Comparison of ENCODE assay signal across 22 cellular contexts in the genomic region with DNA sequence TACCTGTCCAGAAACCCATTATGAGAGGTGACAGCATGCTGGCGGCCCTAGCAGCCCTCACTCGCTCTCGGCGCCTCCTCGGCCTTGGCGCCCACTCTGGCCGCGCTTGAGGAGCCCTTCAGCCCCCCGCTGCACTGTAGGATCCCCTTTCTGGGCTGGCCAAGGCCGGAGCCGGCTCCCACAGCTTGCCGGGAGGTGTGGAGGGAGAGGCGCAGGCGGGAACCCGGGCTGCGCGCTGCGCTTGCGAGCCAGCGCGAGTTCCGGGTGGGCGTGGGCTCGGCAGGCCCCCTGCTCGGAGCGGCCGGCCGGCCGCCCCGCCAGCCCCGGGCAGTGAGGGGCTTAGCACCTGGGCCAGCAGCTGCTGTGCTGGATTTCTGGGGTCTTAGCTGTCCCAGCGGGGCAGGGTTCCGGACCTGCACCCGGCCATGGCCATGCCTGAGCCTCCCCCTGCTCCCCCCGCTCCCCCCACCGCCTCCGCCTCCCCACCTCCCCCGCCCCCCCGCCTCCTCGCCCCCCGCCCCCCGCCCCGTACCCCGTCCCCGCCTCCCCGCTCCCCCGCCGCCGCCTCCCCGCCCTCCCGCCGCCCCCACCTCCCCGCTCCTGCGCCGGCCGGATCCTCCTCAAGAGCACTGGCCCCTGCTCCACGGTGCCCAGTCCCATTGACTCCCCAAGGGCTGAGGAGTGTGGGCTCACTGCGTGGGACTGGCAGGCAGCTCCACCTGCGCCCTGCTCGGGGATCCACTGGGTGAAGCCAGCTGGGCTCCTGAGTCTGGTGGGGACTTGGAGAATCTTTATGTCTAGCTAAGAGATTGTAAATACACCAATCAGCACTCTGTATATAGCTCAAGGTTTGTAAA.
DNase-seq lines count a peak whose midpoint lies in the region; ATAC-seq and TF ChIP-seq lines count a peak whose summit lies in the region.
"Had no signal": no experiment of that assay in that cellular context is flagged by ENCODE, and none has a peak within 500 bp of the region (broad histone marks: within the 10 kb centered on the region; RNA-seq: fewer than 3 reads in every experiment).

No MANE protein-coding gene starts in this region.

- H3K4me1 ChIP-seq in right cardiac atrium (ENCODE audit: control insufficient read depth, insufficient read depth, low read length) (no peaks in the 10 kb centered on the region), urinary bladder (ENCODE audit: insufficient read depth) (no peaks in the 10 kb centered on the region), mesenchymal stem cell (ENCODE audit: control insufficient read depth, insufficient read depth, low read depth, low read length) (no peaks in the 10 kb centered on the region)
- H3K4me1 ChIP-seq: A549, SJSA1 had no signal

- H2BK5ac ChIP-seq in mesenchymal stem cell (ENCODE audit: low read depth, low read length, poor library complexity, severe bottlenecking) = no peak overlapping the region

- no peak overlapping the region for H3K14ac ChIP-seq in mesenchymal stem cell (ENCODE audit: low read length in 2 of 2)

- DNase-seq in right cardiac atrium = peak in 2 of 3 donors; percentile 24 to 43
- no peak for DNase-seq in left cardiac atrium
- DNase-seq in astrocyte of the cerebellum (ENCODE audit: low read depth) = no peak
- DNase-seq in mesenchymal stem cell = no peak
- DNase-seq: C1 segment of cervical spinal cord, DMS79 treated with DMSO at 0.1 percent for 48 hours, GDM1, H9, MV-4-11, NCI-H1417, NCI-H187 treated with DMSO at 0.1 percent for 48 hours, NCI-H2171 treated with DMSO at 0.1 percent for 48 hours, NCI-H446 treated with DMSO at 0.1 percent for 48 hours, NCI-H774, PC-9 had no signal

- H3K27me3 ChIP-seq in right cardiac atrium (ENCODE audit: control insufficient read depth, insufficient read depth) (no peaks in the 10 kb centered on the region), mesenchymal stem cell (ENCODE audit: control insufficient read depth in 1 of 2, insufficient read depth in 1 of 2, low read length in 2 of 2) (no peaks in the 10 kb centered on the region)
- H3K27me3 ChIP-seq: SJSA1 had no signal

- no peak overlapping the region for H4K91ac ChIP-seq in mesenchymal stem cell (ENCODE audit: low read length)

- H3K36me3 ChIP-seq in urinary bladder (ENCODE audit: insufficient read depth) (no peaks in the 10 kb centered on the region), mesenchymal stem cell (ENCODE audit: control insufficient read depth in 1 of 2, insufficient read depth in 2 of 2, low read depth in 1 of 2, low read length in 2 of 2) (no peaks in the 10 kb centered on the region)
- H3K36me3 ChIP-seq: SJSA1 had no signal

- no peak overlapping the region for H2AFZ ChIP-seq in mesenchymal stem cell (ENCODE audit: low read depth, low read length)
- H2AFZ ChIP-seq: PC-9 had no signal

- H2AK5ac ChIP-seq in mesenchymal stem cell (ENCODE audit: low read length, severe bottlenecking) = no peak overlapping the region

- H2BK15ac ChIP-seq in mesenchymal stem cell (ENCODE audit: low read depth, poor library complexity, severe bottlenecking) = no peak overlapping the region

- no peak overlapping the region for H4K8ac ChIP-seq in mesenchymal stem cell (ENCODE audit: low read length)

- H3K4me2 ChIP-seq in mesenchymal stem cell (ENCODE audit: low read length, poor library complexity, severe bottlenecking) = no peak overlapping the region
- H3K4me2 ChIP-seq: A549, PC-9 had no signal

- intact Hi-C loops in right cardiac atrium (cut with DNase I) (no loop called here), left cardiac atrium (cut with DNase I) (no loop called here)

- TF ChIP-seq CTCF in astrocyte of the cerebellum (IDR thresholded peaks at IDR 0.05; ENCODE audit: low read depth, low read length, missing control alignments) = no peak

- WGBS in right cardiac atrium = 82% methylated on average over 55 of the region's 60 CpGs
- 79% methylated on average over 60 of the region's 60 CpGs for WGBS in urinary bladder
- WGBS in mesenchymal stem cell = 98% methylated on average over 36 of the region's 60 CpGs

- no peak overlapping the region for H2BK12ac ChIP-seq in mesenchymal stem cell (ENCODE audit: low read length in 2 of 2)

- no peak overlapping the region for H3K23ac ChIP-seq in mesenchymal stem cell (ENCODE audit: low read length in 2 of 2)

- ATAC-seq in right cardiac atrium = no peak
- ATAC-seq in left cardiac atrium = no peak
- no peak for ATAC-seq in HG03175 (IDR thresholded peaks at IDR 0.05; ENCODE audit: unreplicated experiment)
- ATAC-seq in GM19035 (IDR thresholded peaks at IDR 0.05; ENCODE audit: unreplicated experiment) = no peak
- ATAC-seq: A549, GM12878 had no signal

- H3K18ac ChIP-seq in mesenchymal stem cell (ENCODE audit: low read depth in 1 of 2, low read length in 2 of 2) = no peak overlapping the region

- in situ Hi-C loops in astrocyte of the cerebellum (cut with HindIII; ENCODE audit: low sequenced_read_pairs) = no loop called here

- H3K9me3 ChIP-seq in right cardiac atrium (ENCODE audit: control insufficient read depth, low read length) = no peaks in the 10 kb centered on the region
- H3K9me3 ChIP-seq in iPS-18c (ENCODE audit: control insufficient read depth, insufficient read depth, low read length) = no peaks in the 10 kb centered on the region
- H3K9me3 ChIP-seq in mesenchymal stem cell (ENCODE audit: control insufficient read depth, low read length) = no peaks in the 10 kb centered on the region
- H3K9me3 ChIP-seq: A549, SJSA1 had no signal

- no peaks in the 10 kb centered on the region for H3K79me1 ChIP-seq in mesenchymal stem cell (replicated peaks; ENCODE audit: low read length, poor library complexity, severe bottlenecking)

- H3K4me3 ChIP-seq in right cardiac atrium (ENCODE audit: low read length) = no peak overlapping the region
- peak overlapping the region; percentile 24 for H3K4me3 ChIP-seq in astrocyte of the cerebellum (ENCODE audit: low read depth, low read length)
- H3K4me3 ChIP-seq in iPS-18c (ENCODE audit: insufficient read depth, low read depth, low read length) = peak overlapping the region; percentile 56
- H3K4me3 ChIP-seq in urinary bladder (ENCODE audit: low read depth, low read length) = peak overlapping the region; percentile 28
- no peak overlapping the region for H3K4me3 ChIP-seq in mesenchymal stem cell (ENCODE audit: insufficient read depth in 1 of 2, low read depth in 1 of 2, low read length in 2 of 2)
- H3K4me3 ChIP-seq: A549, GM12878, PC-9, SJSA1 had no signal

- no peak overlapping the region for H3K9ac ChIP-seq in mesenchymal stem cell (ENCODE audit: low read length)

- H2BK120ac ChIP-seq in mesenchymal stem cell (ENCODE audit: low read depth, low read length) = no peak overlapping the region

- H3K4ac ChIP-seq in mesenchymal stem cell (ENCODE audit: low read depth in 1 of 2, low read length in 2 of 2) = no peak overlapping the region

- H3K27ac ChIP-seq in right cardiac atrium (ENCODE audit: low read length) (no peak overlapping the region), urinary bladder (ENCODE audit: low read depth) (no peak overlapping the region), mesenchymal stem cell (ENCODE audit: low read length, poor library complexity, severe bottlenecking) (no peak overlapping the region)
- H3K27ac ChIP-seq: A549, PC-9, SJSA1 had no signal

Comparison
In these comparisons a context has a peak if more than half of its experiments do, and no peak if none do; other contexts are left out.
1. DNase-seq: peak in right cardiac atrium (2 of 3); none in left cardiac atrium (single experiment), astrocyte of the cerebellum (single experiment) and mesenchymal stem cell (single experiment).
2. H3K4me3 ChIP-seq: peak in astrocyte of the cerebellum (single experiment), iPS-18c (single experiment) and urinary bladder (single experiment); none in right cardiac atrium (single experiment) and mesenchymal stem cell (0 of 2).